In the genomic region with DNA sequence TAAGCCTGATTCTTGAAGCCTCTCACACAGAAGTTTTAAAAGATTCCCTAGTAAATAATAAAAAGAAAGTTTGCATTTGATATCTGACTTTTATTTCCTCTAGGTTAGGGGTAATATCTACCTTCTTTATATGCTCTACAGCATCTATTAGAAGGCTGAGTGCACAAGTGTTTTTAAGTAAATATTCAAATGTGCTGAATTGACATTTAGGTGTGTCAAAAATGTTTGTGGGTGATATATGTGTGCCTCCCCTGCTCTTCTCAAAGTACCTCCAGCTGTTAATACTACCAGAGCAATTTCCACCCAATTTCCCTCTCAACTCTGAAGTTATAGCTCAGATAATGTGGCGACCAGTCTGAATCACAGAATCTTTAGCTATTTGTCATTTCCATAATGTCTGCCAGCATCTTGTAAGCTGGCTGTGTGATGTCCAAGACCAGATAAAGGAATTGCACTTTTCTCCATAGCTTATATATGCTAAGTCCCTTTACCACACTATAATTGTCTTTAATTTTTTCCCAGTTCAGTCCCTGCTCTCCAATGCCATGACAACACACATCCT, we compare ENCODE assay signal across 18 cellular contexts. TPM values are rescaled to one million over a fixed set of nuclear protein-coding genes. Genes with fewer than 3 reads are reported as not detected.
DNase-seq lines count a peak whose midpoint lies in the region; ATAC-seq and TF ChIP-seq lines count a peak whose summit lies in the region.
"Had no signal": no experiment of that assay in that cellular context is flagged by ENCODE, and none has a peak within 500 bp of the region (broad histone marks: within the 10 kb centered on the region; RNA-seq: fewer than 3 reads in every experiment).

No MANE protein-coding gene starts in this region.

- no peak overlapping the region for H3K4me2 ChIP-seq in PC-3 (ENCODE audit: low read length)
- H3K4me2 ChIP-seq: BLaER1 had no signal

- H3K4me3 ChIP-seq in AG10803 (ENCODE audit: low read length) (no peak overlapping the region), PC-3 (ENCODE audit: low read length) (no peak overlapping the region), fibroblast of mammary gland (ENCODE audit: control insufficient read depth, low read depth, low read length) (no peak overlapping the region)
- H3K4me3 ChIP-seq: BLaER1, SK-N-MC had no signal

- H3K9me3 ChIP-seq in PC-3 (ENCODE audit: low read length), result 0 out of 2 replicates have a peak, but pooled peaks cover 3% of the 10 kb centered on the region
- H3K9me3 ChIP-seq: BLaER1 had no signal

- no TSS peak for BruUV-seq in PC-3 (replicated peaks; lab: Mats Ljungman, UMichigan)

- H3K79me2 ChIP-seq in PC-3 (ENCODE audit: low read length), result no peaks in the 10 kb centered on the region

- no peaks in the 10 kb centered on the region for H3K36me3 ChIP-seq in PC-3 (ENCODE audit: low read depth, low read length)
- H3K36me3 ChIP-seq: BLaER1 had no signal

- DNase-seq in AG10803 (ENCODE audit: low read depth) (peak; percentile 25), GM04503 (ENCODE audit: low read depth) (peak; percentile 19), PC-3 (peak; percentile 25), fibroblast of mammary gland (ENCODE audit: low read depth) (peak; percentile 39), NCI-H1092 treated with DMSO at 0.1 percent for 48 hours (lab: John Stamatoyannopoulos, UW) (no peak)
- DNase-seq in naive thymus-derived CD8-positive, alpha-beta T cell, result no peak
- DNase-seq in activated CD8-positive, alpha-beta memory T cell treated with anti-CD3 and anti-CD28 coated beads, Interleukin-2, amount 50 U/mL, for 4 hours, result no peak
- DNase-seq: CD8-positive, alpha-beta memory T cell; HFFc6; NCI-H146; NCI-H2081 treated with DMSO at 0.1 percent for 48 hours; NCI-H774; T-cell had no signal

- H3K27me3 Mint-ChIP-seq in naive thymus-derived CD8-positive, alpha-beta T cell, result no peaks in the 10 kb centered on the region
- H3K27me3 Mint-ChIP-seq: CD8-positive, alpha-beta memory T cell; T-cell had no signal

- H4K20me1 ChIP-seq in PC-3 (ENCODE audit: low read length), result no peaks in the 10 kb centered on the region
- H4K20me1 ChIP-seq: BLaER1 had no signal

- H3F3A ChIP-seq in PC-3 (ENCODE audit: low read length, unreplicated experiment), result no peaks in the 10 kb centered on the region

- peaks cover 5 to 11% (median 11%) of the 10 kb centered on the region in 3 donors for H3K36me3 Mint-ChIP-seq in naive thymus-derived CD8-positive, alpha-beta T cell

- ATAC-seq in PC-3, result peak; percentile 53
- ATAC-seq in HG03175 (IDR thresholded peaks at IDR 0.05; ENCODE audit: unreplicated experiment), result no peak
- no peak for ATAC-seq in naive thymus-derived CD8-positive, alpha-beta T cell
- ATAC-seq: Panc1, Right ventricle myocardium inferior, T-cell had no signal

- H3K27ac ChIP-seq in PC-3 (ENCODE audit: low read length), result no peak overlapping the region
- H3K27ac ChIP-seq: BLaER1, SK-N-MC had no signal

- CTCF ChIA-PET in PC-3 (lab: Charles Lee), result no interaction called here

- H3K4me3 Mint-ChIP-seq in naive thymus-derived CD8-positive, alpha-beta T cell, result peak overlapping the region in 1 of 10 donors; percentile 30
- H3K4me3 Mint-ChIP-seq: CD8-positive, alpha-beta memory T cell; HFFc6; T-cell had no signal

- H3K27me3 ChIP-seq in PC-3 (ENCODE audit: low read length), result no peaks in the 10 kb centered on the region
- H3K27me3 ChIP-seq: BLaER1 had no signal

- no peak overlapping the region for H3K9ac ChIP-seq in PC-3 (ENCODE audit: low read length)
- H3K9ac ChIP-seq: BLaER1 had no signal

- H3K9me3 Mint-ChIP-seq in naive thymus-derived CD8-positive, alpha-beta T cell, result peaks cover 0 to 8% (median 5%) of the 10 kb centered on the region in 9 donors

- H3K4me1 ChIP-seq in PC-3 (ENCODE audit: insufficient read depth, low read length), result no peaks in the 10 kb centered on the region
- H3K4me1 ChIP-seq: BLaER1 had no signal

- H3K27ac Mint-ChIP-seq in naive thymus-derived CD8-positive, alpha-beta T cell, result peak overlapping the region in 4 of 10 donors; percentile 1 to 35 (median 18)
- H3K27ac Mint-ChIP-seq: HFFc6 had no signal

- POLR2A ChIA-PET in PC-3 (lab: Charles Lee; ENCODE audit: unreplicated experiment), result no interaction called here
- POLR2A ChIA-PET in naive thymus-derived CD8-positive, alpha-beta T cell (lab: Charles Lee), result interaction anchor here (1.2 to 2.6 kb wide), 2 partner anchors 13 to 54 kb away, joined by 3 to 10 read pairs; no protein-coding TSS in a partner anchor

- H2AFZ ChIP-seq in PC-3 (ENCODE audit: low read length), result no peak overlapping the region

- no peak for TF ChIP-seq CTCF in AG10803 (conservative IDR thresholded peaks at IDR 0.05; ENCODE audit: low read length)
- no peak for TF ChIP-seq CTCF in PC-3 (conservative IDR thresholded peaks at IDR 0.05; ENCODE audit: low read depth, low read length)
- no peak for TF ChIP-seq CTCF in fibroblast of mammary gland (conservative IDR thresholded peaks at IDR 0.05; ENCODE audit: control insufficient read depth, insufficient read depth, low read depth, low read length)

- intact Hi-C loops in PC-3 (cut with micrococcal nuclease), result no loop called here

- no peaks in the 10 kb centered on the region for H3K9me2 ChIP-seq in PC-3 (replicated peaks; ENCODE audit: low read length)

- peaks cover 26 to 68% (median 62%) of the 10 kb centered on the region in 4 donors for H3K4me1 Mint-ChIP-seq in naive thymus-derived CD8-positive, alpha-beta T cell

RNA-seq across cellular contexts. Expression of a gene that starts 24.4 kb away (rescaled TPM):
- total RNA-seq in PC-3 (2014; rRNA removed), result not detected in 2 replicates
- total RNA-seq in naive thymus-derived CD8-positive, alpha-beta T cell, result 1 to 10 TPM; 4.8 to 5.3 TPM
- under 1 TPM; 0.09 to 0.62 (median 0.58) TPM for polyA plus RNA-seq in naive thymus-derived CD8-positive, alpha-beta T cell
- total RNA-seq: HFFc6, Right ventricle myocardium inferior had no signal

Comparison
In these comparisons a context has a peak if more than half of its experiments do, and no peak if none do; other contexts are left out.
1. DNase-seq: peak in AG10803 (single experiment), GM04503 (single experiment), PC-3 (single experiment) and fibroblast of mammary gland (single experiment); none in naive thymus-derived CD8-positive, alpha-beta T cell (0 of 10), activated CD8-positive, alpha-beta memory T cell treated with anti-CD3 and anti-CD28 coated beads, Interleukin-2, amount 50 U/mL, for 4 hours (single experiment) and NCI-H1092 treated with DMSO at 0.1 percent for 48 hours (single experiment).